In genomic region chr3:12841085-12841969, GRCh38 we compare ENCODE assay signal across 8 cellular contexts. TPM values are rescaled to one million over a fixed set of nuclear protein-coding genes. Genes with fewer than 3 reads are reported as not detected.
DNase-seq lines count a peak whose midpoint lies in the region; ATAC-seq, FAIRE-seq and TF ChIP-seq lines count a peak whose summit lies in the region.

Gene RPL32, minus strand, starts transcription at chr3:12841565. Its CDS starts 1,328 bp downstream, at chr3:12840237.

- no peaks in the 10 kb centered on the region for H3K9me3 Mint-ChIP-seq in T-cell

- 0% methylated on average over 48 of the region's 48 CpGs for WGBS in adipose tissue, 3 donors
- 0 to 1% methylated on average over 48 of the region's 48 CpGs for WGBS in heart right ventricle, 2 donors
- 0 to 1% methylated on average over 26 to 46 of the region's 48 CpGs for WGBS in upper lobe of left lung, 2 donors

- H3K36me3 Mint-ChIP-seq in T-cell: peaks cover 40% of the 10 kb centered on the region

- ATAC-seq in HG02852 (IDR thresholded peaks at IDR 0.05; ENCODE audit: unreplicated experiment) (peak; percentile 84), T-cell (replicated peaks in 1 of 4) (peak; percentile 86 to 94 (median 91)), heart right ventricle (peak; percentile 91 to 98 (median 96)), upper lobe of left lung (ENCODE audit: low FRiP score in 2 of 2) (peak; percentile 98)

- peak; percentile 79 to 93 (median 82) for TF ChIP-seq CTCF in heart right ventricle (IDR thresholded peaks at IDR 0.05)
- TF ChIP-seq CTCF in upper lobe of left lung (IDR thresholded peaks at IDR 0.05): peak; percentile 70 to 84 (median 78)

- intact Hi-C loops in heart right ventricle (cut with DNase I) (loop anchor here in 2 of 10 donors (1.0 to 10.0 kb wide), 3 partner anchors 31 to 55 kb away; partner anchors contain the start of gene CAND2 (in 1 of the 2)), posterior cingulate gyrus (cut with DNase I) (no loop called here)

- peak within 1 kb of the TSS; percentile 100 for H3K27ac Mint-ChIP-seq in T-cell

- H3K4me3 Mint-ChIP-seq in T-cell: peak within 1 kb of the TSS; percentile 94 to 97 (median 97)

- H3K9me3 ChIP-seq in heart right ventricle (no peaks in the 10 kb centered on the region), upper lobe of left lung (no peaks in the 10 kb centered on the region)

- peak; percentile 89 for FAIRE-seq in GM12891 (lab: Jason Lieb, UNC)

- H3K4me1 ChIP-seq in heart right ventricle (peaks cover 2 to 45% (median 38%) of the 10 kb centered on the region in 9 donors), upper lobe of left lung (peaks cover 22 to 38% (median 29%) of the 10 kb centered on the region in 4 donors)

- H3K27me3 Mint-ChIP-seq in T-cell: no peaks in the 10 kb centered on the region

- H3K36me3 ChIP-seq in heart right ventricle (peaks cover 0 to 38% (median 28%) of the 10 kb centered on the region in 9 donors), upper lobe of left lung (peaks cover 7 to 37% (median 35%) of the 10 kb centered on the region in 4 donors)

- CTCF ChIA-PET in T-cell (lab: Charles Lee): interaction anchor here (0.6 to 1.9 kb wide), 13 partner anchors 8 to 1338 kb away, joined by 3 to 16 read pairs (median 3); no protein-coding TSS in a partner anchor

- peaks cover 45 to 47% (median 47%) of the 10 kb centered on the region in 3 donors for H3K4me1 Mint-ChIP-seq in T-cell

- no peak for TF ChIP-seq EP300 in upper lobe of left lung (IDR thresholded peaks at IDR 0.05)

- POLR2A ChIA-PET in T-cell (lab: Charles Lee): interaction anchor here in 1 of 2 donors (0.6 to 2.2 kb wide), 5 partner anchors 8 to 357 kb away, joined by 3 to 8 read pairs (median 3); partner anchors contain the start of gene TSEN2

- TF ChIP-seq POLR2A in GM12891 (IDR thresholded peaks at IDR 0.05; ENCODE audit: low read depth, low read length) (peak; percentile 99), upper lobe of left lung (IDR thresholded peaks at IDR 0.05) (peak in 3 of 4 donors; percentile 64 to 89 (median 89))

- DNase-seq in GM12891 (ENCODE audit: insufficient read length, low spot score) (peak; percentile 65), NCI-H1436 treated with DMSO at 0.1 percent for 48 hours (lab: John Stamatoyannopoulos, UW) (peak; percentile 30), T-cell (peak; percentile 76 to 89 (median 84)), heart right ventricle (peak; percentile 84 to 92), posterior cingulate gyrus (peak; percentile 83 to 97 (median 89)), upper lobe of left lung (peak; percentile 87 to 88)

- H3K27ac ChIP-seq in adipose tissue (ENCODE audit: low read depth, low read length) (peak within 1 kb of the TSS; percentile 89), heart right ventricle (peak within 1 kb of the TSS; percentile 77 to 99 (median 94)), upper lobe of left lung (peak within 1 kb of the TSS; percentile 89 to 96 (median 93))

- H3K4me3 ChIP-seq in heart right ventricle (peak within 1 kb of the TSS; percentile 63 to 98 (median 86)), upper lobe of left lung (peak within 1 kb of the TSS; percentile 75 to 87 (median 77))

- H3K27me3 ChIP-seq in heart right ventricle (no peaks in the 10 kb centered on the region), upper lobe of left lung (no peaks in the 10 kb centered on the region)

TF ChIP-seq in GM12891, 5 proteins besides CTCF, POLR2A, EP300 and RAD21:
- TF ChIP-seq SPI1 (IDR thresholded peaks at IDR 0.05; ENCODE audit: low read depth, low read length) (0 out of 2 replicates have a peak, but pooled peaks have one; percentile 2), POLR2AphosphoS5 (IDR thresholded peaks at IDR 0.05; ENCODE audit: low read depth, low read length) (peak; percentile 100), POU2F2 (IDR thresholded peaks at IDR 0.05; ENCODE audit: low read depth, low read length) (peak; percentile 89), PAX5 (IDR thresholded peaks at IDR 0.05; ENCODE audit: insufficient read depth, low read length, severe bottlenecking) (no peak), TAF1 (IDR thresholded peaks at IDR 0.05; ENCODE audit: low read depth, low read length) (peak; percentile 98)

RNA-seq across cellular contexts. Expression of gene RPL32, which starts in this region (rescaled TPM):
- 5,644 TPM for polyA plus RNA-seq in GM12891 (2012; ENCODE audit: low read depth, missing spikeins)
- 1,000 to 10,000 TPM; 3,117 to 3,787 (median 3,363) TPM for total RNA-seq in T-cell
- 1,000 to 10,000 TPM; 1,949 to 3,304 (median 2,810) TPM for polyA plus RNA-seq in adipose tissue
- 1,000 to 10,000 TPM in 2 of 10 donors, 100 to 1,000 TPM in 8; 827 to 1,102 (median 884) TPM for total RNA-seq in heart right ventricle
- 1,000 to 10,000 TPM; 1,113 to 2,488 TPM for polyA plus RNA-seq in heart right ventricle
- 1,000 to 10,000 TPM in 2 of 6 donors, 100 to 1,000 TPM in 4; 461 to 1,145 (median 921) TPM for total RNA-seq in upper lobe of left lung

Comparison
In these comparisons a context has a peak if more than half of its experiments do, and no peak if none do; other contexts are left out.
1. Peak in every context shown above with its lines: DNase-seq, ATAC-seq, H3K4me3 ChIP-seq and H3K27ac ChIP-seq.
2. DNase-seq: peak in every context shown above with its lines; median percentile 89 in posterior cingulate gyrus; 88 in heart right ventricle; 88 in upper lobe of left lung; 84 in T-cell; 65 in GM12891; 30 in NCI-H1436 treated with DMSO at 0.1 percent for 48 hours.